Comparison of ENCODE assay signal across 8 cellular contexts in genomic region chrX:118603981-118604380, GRCh38.
DNase-seq lines count a peak whose midpoint lies in the region; TF ChIP-seq lines count a peak whose summit lies in the region.

No MANE protein-coding gene starts in this region.

- H3K4me1 Mint-ChIP-seq in nephron progenitor cell (peaks cover 5% of the 10 kb centered on the region), type B pancreatic cell (ENCODE audit: unreplicated experiment) (peaks cover 4% of the 10 kb centered on the region)

- TF ChIP-seq CTCF in HFF-Myc (IDR thresholded peaks at IDR 0.05; ENCODE audit: low read depth, low read length, missing control alignments) = peak; percentile 73
- peak; percentile 72 for TF ChIP-seq CTCF in nephron progenitor cell (IDR thresholded peaks at IDR 0.05)
- peak; percentile 88 for TF ChIP-seq CTCF in type B pancreatic cell (conservative IDR thresholded peaks at IDR 0.05)

- no peak overlapping the region for H3K4me3 ChIP-seq in HFF-Myc (replicated peaks; ENCODE audit: low read depth, low read length)

- H3K27ac Mint-ChIP-seq in nephron progenitor cell = peak overlapping the region; percentile 37
- no peak overlapping the region for H3K27ac Mint-ChIP-seq in type B pancreatic cell

- peaks cover 25% of the 10 kb centered on the region for H3K36me3 Mint-ChIP-seq in nephron progenitor cell (ENCODE audit: low read depth)
- no peaks in the 10 kb centered on the region for H3K36me3 Mint-ChIP-seq in type B pancreatic cell

- peak; percentile 54 for DNase-seq in EH (ENCODE audit: low read depth)
- DNase-seq in HFF-Myc (ENCODE audit: extremely low read depth, low read depth) = peak; percentile 27
- peak; percentile 69 for DNase-seq in NCI-H460 (ENCODE audit: extremely low read depth, low read depth)
- DNase-seq in activated T-cell treated with anti-CD3 and anti-CD28 coated beads for 4 hours = peak; percentile 0
- DNase-seq in fibroblast of peridontal ligament (ENCODE audit: extremely low read depth) = peak; percentile 74
- DNase-seq in nephron progenitor cell = peak; percentile 47
- no peak for DNase-seq in type B pancreatic cell (ENCODE audit: extremely low spot score, unreplicated experiment)
- no peak for DNase-seq in OCI-M2 (lab: John Stamatoyannopoulos, UW; ENCODE audit: unreplicated experiment)

- H3K27me3 Mint-ChIP-seq in nephron progenitor cell (ENCODE audit: low read depth, poor library complexity) = no peaks in the 10 kb centered on the region
- H3K27me3 Mint-ChIP-seq in type B pancreatic cell = no peaks in the 10 kb centered on the region

- H3K9me3 Mint-ChIP-seq in nephron progenitor cell (peaks cover 13% of the 10 kb centered on the region), type B pancreatic cell (no peaks in the 10 kb centered on the region)

- H3K4me3 Mint-ChIP-seq in nephron progenitor cell (no peak overlapping the region), type B pancreatic cell (peak overlapping the region; percentile 42)

Comparison
In these comparisons a context has a peak if more than half of its experiments do, and no peak if none do; other contexts are left out.
1. DNase-seq: peak in EH (single experiment), HFF-Myc (single experiment), NCI-H460 (single experiment), activated T-cell treated with anti-CD3 and anti-CD28 coated beads for 4 hours (single experiment), fibroblast of peridontal ligament (single experiment) and nephron progenitor cell (single experiment); none in type B pancreatic cell (single experiment) and OCI-M2 (single experiment).
2. Peak in every context shown above with its lines, with median percentiles within 50 percentile points of each other: CTCF ChIP-seq.